13 cellular contexts compared by ENCODE assay signal in the genomic region with DNA sequence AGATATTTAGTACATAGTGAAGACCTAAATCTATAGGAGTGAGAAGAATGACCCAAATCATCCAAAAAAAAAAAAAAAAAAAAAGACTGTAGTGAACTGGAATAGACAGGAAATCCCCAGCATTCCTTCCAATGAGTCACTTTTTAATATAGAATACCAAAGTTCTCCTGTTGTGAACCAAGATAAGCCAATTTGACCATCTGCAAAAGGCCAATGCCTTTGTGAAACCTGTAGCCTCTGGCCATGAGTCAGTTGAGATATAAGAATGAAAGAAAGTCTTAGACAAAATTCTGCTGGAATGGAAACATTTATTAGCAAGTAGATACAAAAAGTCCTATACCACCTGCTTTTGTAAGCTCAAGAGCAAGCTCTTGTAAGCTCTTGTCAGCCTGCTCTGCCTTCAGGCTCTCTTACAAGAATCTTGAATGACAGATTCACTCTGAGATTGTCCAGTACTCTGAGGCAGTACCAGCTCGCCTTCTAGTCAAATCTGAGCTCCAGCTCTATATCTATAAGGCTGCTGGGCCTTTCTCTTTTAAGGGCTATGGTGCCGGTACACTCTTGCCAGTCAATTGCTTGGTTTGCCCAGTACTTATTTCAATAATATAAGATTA.
DNase-seq lines count a peak whose midpoint lies in the region; ATAC-seq and TF ChIP-seq lines count a peak whose summit lies in the region.
"Had no signal": no experiment of that assay in that cellular context is flagged by ENCODE, and none has a peak within 500 bp of the region (broad histone marks: within the 10 kb centered on the region; RNA-seq: fewer than 3 reads in every experiment).

No MANE protein-coding gene starts in this region.

- no peaks in the 10 kb centered on the region for H3K79me2 ChIP-seq in trophoblast cell (ENCODE audit: control insufficient read depth, insufficient read depth, low read length, poor library complexity)

- TF ChIP-seq CTCF in RWPE1 (conservative IDR thresholded peaks at IDR 0.05; ENCODE audit: low read depth) (no peak), epithelial cell of proximal tubule (conservative IDR thresholded peaks at IDR 0.05; ENCODE audit: low read depth, low read length) (no peak)

- H4K8ac ChIP-seq in trophoblast cell (ENCODE audit: low read depth, low read length) = no peak overlapping the region

- no peak overlapping the region for H3K18ac ChIP-seq in trophoblast cell (ENCODE audit: low read length)

- DNase-seq in ELR (ENCODE audit: low read depth) (peak; percentile 50), RWPE1 (ENCODE audit: low spot score) (peak; percentile 18), epithelial cell of proximal tubule (ENCODE audit: low read depth) (peak; percentile 29), trophoblast cell (peak in 1 of 2 donors; percentile 19), DMS153 (lab: John Stamatoyannopoulos, UW) (no peak), GM19238 (ENCODE audit: insufficient read length, low spot score) (no peak)
- DNase-seq in stimulated activated CD8-positive, alpha-beta memory T cell treated with anti-CD3 and anti-CD28 coated beads, Interleukin-4, amount 100 ng/mL, for 48 hours = no peak
- DNase-seq: activated effector memory CD4-positive, alpha-beta T cell treated with anti-CD3 and anti-CD28 coated beads, Interleukin-2, amount 50 U/mL, for 16 hours; naive thymus-derived CD8-positive, alpha-beta T cell; NCI-H2227 treated with DMSO at 0.1 percent for 48 hours; Right ventricle myocardium superior had no signal

- H2BK12ac ChIP-seq in trophoblast cell (ENCODE audit: low read length) = no peak overlapping the region

- H3K79me1 ChIP-seq in trophoblast cell (ENCODE audit: low read length) = peaks cover 6% of the 10 kb centered on the region

- H3K9ac ChIP-seq in trophoblast cell (ENCODE audit: low read length) = no peak overlapping the region

- peak overlapping the region; percentile 33 for H3K4me2 ChIP-seq in trophoblast cell (ENCODE audit: low read length)

- no peak for ATAC-seq in HG03097 (IDR thresholded peaks at IDR 0.05; ENCODE audit: low FRiP score, unreplicated experiment)
- ATAC-seq: activated CD4-positive, CD25-positive, alpha-beta regulatory T cell treated with anti-CD3 and anti-CD28 coated beads, Interleukin-2, amount 50 U/mL, for 24 hours; naive thymus-derived CD8-positive, alpha-beta T cell had no signal

- H2BK120ac ChIP-seq in trophoblast cell (ENCODE audit: insufficient read depth, low read length, poor library complexity) = peak overlapping the region; percentile 51

- H3K14ac ChIP-seq in trophoblast cell (ENCODE audit: low read length) = no peak overlapping the region

- H3K36me3 ChIP-seq in trophoblast cell (ENCODE audit: control insufficient read depth in 1 of 2, insufficient read depth in 2 of 2, low read length in 2 of 2) = no peaks in the 10 kb centered on the region

- H3K4ac ChIP-seq in trophoblast cell (ENCODE audit: low read depth, low read length) = no peak overlapping the region

- no peak overlapping the region for H2BK5ac ChIP-seq in trophoblast cell (ENCODE audit: low read depth, low read length, poor library complexity)

- no peak overlapping the region for H4K12ac ChIP-seq in trophoblast cell (ENCODE audit: low read depth, low read length)

- peaks cover 0 to 3% of the 10 kb centered on the region in 2 experiments for H3K4me1 ChIP-seq in trophoblast cell (ENCODE audit: control insufficient read depth in 1 of 2, insufficient read depth in 2 of 2, low read length in 2 of 2)

- no peak overlapping the region for H3K27ac ChIP-seq in RWPE1
- H3K27ac ChIP-seq in trophoblast cell (ENCODE audit: low read depth, low read length) = peak overlapping the region; percentile 87

- CTCF ChIA-PET in RWPE1 (lab: Yijun Ruan, JAX) = no interaction called here

- no peaks in the 10 kb centered on the region for H3K27me3 ChIP-seq in trophoblast cell (ENCODE audit: insufficient read depth, low read length)

- peaks cover 7% of the 10 kb centered on the region for H3K9me3 ChIP-seq in trophoblast cell (ENCODE audit: insufficient read depth, low read depth, low read length)

- H3K4me3 ChIP-seq in epithelial cell of proximal tubule (ENCODE audit: low read depth, low read length) = no peak overlapping the region
- no peak overlapping the region for H3K4me3 ChIP-seq in trophoblast cell (ENCODE audit: low read depth, low read length)

- H4K91ac ChIP-seq in trophoblast cell (ENCODE audit: low read depth, low read length) = no peak overlapping the region

- POLR2A ChIA-PET in RWPE1 (lab: Yijun Ruan, JAX; ENCODE audit: low non-redundant PET) = no interaction called here

- no peak overlapping the region for H2AFZ ChIP-seq in trophoblast cell (ENCODE audit: insufficient read depth, low read length, poor library complexity)

- WGBS in trophoblast cell (ENCODE audit: extremely low coverage, insufficient coverage, insufficient read length) = no CpG with 5 or more reads among the region's 2 CpGs

- H3K23ac ChIP-seq in trophoblast cell (ENCODE audit: low read length) = no peak overlapping the region

- no peak overlapping the region for H2AK5ac ChIP-seq in trophoblast cell (ENCODE audit: low read length)

Comparison
In these comparisons a context has a peak if more than half of its experiments do, and no peak if none do; other contexts are left out.
1. DNase-seq: peak in ELR (single experiment), RWPE1 (single experiment) and epithelial cell of proximal tubule (single experiment); none in DMS153 (single experiment), stimulated activated CD8-positive, alpha-beta memory T cell treated with anti-CD3 and anti-CD28 coated beads, Interleukin-4, amount 100 ng/mL, for 48 hours (single experiment) and GM19238 (single experiment).